14 cellular contexts compared by ENCODE assay signal in the genomic region with DNA sequence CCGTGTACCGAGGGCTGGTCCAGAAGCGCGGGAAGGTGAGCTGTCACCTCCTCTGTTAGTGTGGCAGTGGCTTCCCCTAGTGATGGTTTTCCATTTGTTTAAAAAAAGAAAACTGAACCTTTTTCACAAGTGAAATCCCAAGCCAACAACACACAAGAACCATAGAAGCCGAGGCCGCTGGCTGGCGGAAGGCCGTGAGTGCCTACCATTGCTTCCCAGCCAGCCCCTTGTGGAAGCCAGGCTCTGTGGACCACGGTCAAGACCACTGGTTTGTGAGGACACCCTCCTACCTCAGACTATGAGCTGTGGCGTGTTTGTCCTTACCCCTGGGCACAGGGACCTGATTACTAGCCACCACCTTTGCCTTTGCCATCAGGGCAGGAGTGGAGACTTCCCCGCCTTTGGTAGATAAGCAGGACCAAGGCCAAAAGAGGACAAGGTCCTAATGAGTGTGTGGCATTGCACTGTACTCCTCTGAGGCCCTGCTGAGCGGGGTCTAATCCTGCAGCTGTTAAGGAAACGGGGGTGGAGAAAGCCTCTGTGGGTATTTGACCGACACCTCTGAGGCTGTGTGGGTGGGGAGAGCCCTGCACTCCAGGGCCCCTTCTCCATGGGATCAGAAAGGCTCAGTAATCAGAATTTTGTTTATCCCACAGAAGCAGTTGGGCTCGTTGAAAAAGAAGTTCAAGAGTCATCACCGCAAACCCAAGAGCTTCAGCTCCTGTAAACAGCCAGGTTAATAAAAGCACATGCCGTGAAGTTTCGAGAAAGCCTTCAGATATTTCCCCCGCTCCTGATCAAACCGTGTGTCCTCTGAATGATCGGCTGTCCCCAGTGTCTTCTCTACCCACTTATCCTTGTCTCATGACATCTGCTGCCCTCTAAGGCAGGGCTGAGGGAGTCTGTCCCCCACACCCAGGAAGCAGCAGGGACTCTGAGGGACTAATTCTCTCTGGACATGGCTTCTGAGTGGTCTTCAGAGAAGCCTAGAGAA. TPM values are rescaled to one million over a fixed set of nuclear protein-coding genes. Genes with fewer than 3 reads are reported as not detected.
A peak's percentile ranks its signal among the peaks of the same experiment; 100 is the strongest.
DNase-seq lines count a peak whose midpoint lies in the region; ATAC-seq, FAIRE-seq and TF ChIP-seq lines count a peak whose summit lies in the region.
"Had no signal": no experiment of that assay in that cellular context is flagged by ENCODE, and none has a peak within 500 bp of the region (broad histone marks: within the 10 kb centered on the region; RNA-seq: fewer than 3 reads in every experiment).

No MANE protein-coding gene starts in this region.

- no peak overlapping the region for H2BK15ac ChIP-seq in H1 (ENCODE audit: low read length)

- no peak overlapping the region for H3K4ac ChIP-seq in H1 (replicated peaks; ENCODE audit: insufficient read length, low read depth, low read length)

- H3K27me3 ChIP-seq in H1 (replicated peaks in 1 of 4; ENCODE audit: control insufficient read depth in 3 of 4, extremely low read depth in 1 of 4, insufficient read depth in 3 of 4, low read length in 3 of 4): no peaks in the 10 kb centered on the region
- no peaks in the 10 kb centered on the region for H3K27me3 ChIP-seq in uterus
- H3K27me3 ChIP-seq: gastrocnemius medialis had no signal

- 91% methylated on average over 21 of the region's 21 CpGs; no CpG with 5 or more reads in 1 of the 2 experiments for WGBS in H1 (ENCODE audit: extremely low coverage in 1 of 2, insufficient coverage in 1 of 2, insufficient read length in 1 of 2, insufficient replicate concordance in 2 of 2, low coverage in 1 of 2, low lambda C conversion rate in 2 of 2, missing lambda C conversion rate in 1 of 2), 2 experiments

- H3K4me1 ChIP-seq in H1 (replicated peaks in 1 of 4; ENCODE audit: control insufficient read depth in 3 of 4, insufficient read depth in 4 of 4, low read length in 3 of 4) (peaks cover 0 to 8% (median 3%) of the 10 kb centered on the region in 4 experiments; a peak in 4 of 7 replicates), uterus (peaks cover 0 to 5% of the 10 kb centered on the region in 2 donors)

- H4K5ac ChIP-seq in H1 (ENCODE audit: insufficient read length, low read depth, low read length): no peak overlapping the region

- no peak overlapping the region for H3K4me3 Mint-ChIP-seq in activated T-cell treated with anti-CD3 and anti-CD28 coated beads, Interleukin-2, amount 50 U/mL, for 24 hours
- no peak overlapping the region for H3K4me3 Mint-ChIP-seq in WTC11
- H3K4me3 Mint-ChIP-seq in stimulated activated effector memory CD8-positive, alpha-beta T cell treated with anti-CD3 and anti-CD28 coated beads, Interleukin-12 subunit alpha, Interleukin-12 subunit beta, amount 100 ng/mL, for 72 hours: no peak overlapping the region

- ATAC-seq in WTC11: no peak
- ATAC-seq in stimulated activated effector memory CD8-positive, alpha-beta T cell treated with anti-CD3 and anti-CD28 coated beads, Interleukin-12 subunit alpha, Interleukin-12 subunit beta, amount 100 ng/mL, for 72 hours: no peak
- no peak for ATAC-seq in GM21619 (IDR thresholded peaks at IDR 0.05; ENCODE audit: unreplicated experiment)
- ATAC-seq: gastrocnemius medialis had no signal

- no peak overlapping the region for H3K56ac ChIP-seq in H1 (replicated peaks; ENCODE audit: insufficient read length, low read depth, low read length)

- no peak overlapping the region for H3K4me2 ChIP-seq in H1 (ENCODE audit: insufficient read depth in 1 of 2, low read depth in 2 of 2, low read length in 2 of 2)

- H3K9ac ChIP-seq in H1 (replicated peaks in 1 of 4; ENCODE audit: extremely low read depth in 1 of 4, low read depth in 3 of 4, low read length in 3 of 4): no peak overlapping the region

- H3K4me3 ChIP-seq in H1 (ENCODE audit: extremely low read depth in 1 of 4, insufficient read depth in 2 of 4, low read depth in 3 of 4, low read length in 4 of 4): no peak overlapping the region
- H3K4me3 ChIP-seq in uterus: no peak overlapping the region
- H3K4me3 ChIP-seq: gastrocnemius medialis had no signal

- TF ChIP-seq CTCF in WTC11 (IDR thresholded peaks at IDR 0.05) (no peak), H1 (IDR thresholded peaks at IDR 0.05; ENCODE audit: control extremely low read depth in 1 of 3, insufficient read depth in 1 of 3, low read depth in 1 of 3, low read length in 3 of 3) (no peak), uterus (IDR thresholded peaks at IDR 0.05) (no peak)

- peaks cover 18 to 19% of the 10 kb centered on the region in 2 experiments for H4K20me1 ChIP-seq in H1 (replicated peaks in 1 of 2; ENCODE audit: control insufficient read depth in 1 of 2, insufficient read depth in 2 of 2, low read length in 2 of 2)

- H2BK5ac ChIP-seq in H1 (ENCODE audit: low read depth, low read length): no peak overlapping the region

- H3K23me2 ChIP-seq in H1 (ENCODE audit: low read depth, low read length): peaks cover 2% of the 10 kb centered on the region; the same call in 1 of the 2 replicates

- no peak overlapping the region for H2BK20ac ChIP-seq in H1 (ENCODE audit: low read length)

- DNase-seq in activated T-cell treated with anti-CD3 and anti-CD28 coated beads, Interleukin-2, amount 50 U/mL, for 24 hours: no peak
- DNase-seq in activated T-cell treated with anti-CD3 and anti-CD28 coated beads, Interleukin-2, amount 50 U/mL, for 1 hour: no peak
- DNase-seq in WTC11 (ENCODE audit: low spot score) (no peak), H1 (ENCODE audit: low read depth in 1 of 2, low spot score in 2 of 2) (no peak), uterus (no peak), NCI-H2107 treated with DMSO at 0.1 percent for 48 hours (lab: John Stamatoyannopoulos, UW; ENCODE audit: unreplicated experiment) (no peak)
- no peak for DNase-seq in stimulated activated effector memory CD8-positive, alpha-beta T cell treated with anti-CD3 and anti-CD28 coated beads, Interleukin-12 subunit alpha, Interleukin-12 subunit beta, amount 100 ng/mL, for 72 hours (ENCODE audit: low spot score in 2 of 2)
- DNase-seq: activated effector memory CD4-positive, alpha-beta T cell treated with anti-CD3 and anti-CD28 coated beads, Interleukin-2, amount 50 U/mL, for 16 hours; gastrocnemius medialis; HCEC 1CT; kidney glomerular epithelial cell; NCI-H146; NCI-H774 had no signal

- H3K27me3 Mint-ChIP-seq in activated T-cell treated with anti-CD3 and anti-CD28 coated beads, Interleukin-2, amount 50 U/mL, for 24 hours: no peaks in the 10 kb centered on the region
- H3K27me3 Mint-ChIP-seq in WTC11 (ENCODE audit: low read depth): no peaks in the 10 kb centered on the region

- CTCF ChIA-PET in WTC11 (lab: Charles Lee) (interaction anchor here (1.2 kb wide), 1 partner anchor 18 kb away, joined by 7 read pairs; no protein-coding TSS in a partner anchor), H1 (lab: Charles Lee; ENCODE audit: partially characterized antibody) (interaction anchor here (0.8 to 8.2 kb wide), 13 partner anchors 10 to 174 kb away, joined by 3 to 90 read pairs (median 9); a partner anchor contains a TSS)

- peaks cover 2% of the 10 kb centered on the region; the same call in 1 of the 2 replicates for H3K79me1 ChIP-seq in H1 (ENCODE audit: low read depth, low read length)

- H3K27ac Mint-ChIP-seq in activated T-cell treated with anti-CD3 and anti-CD28 coated beads, Interleukin-2, amount 50 U/mL, for 24 hours: peak overlapping the region; percentile 93
- H3K27ac Mint-ChIP-seq in WTC11: peak overlapping the region; percentile 80; the same call in 1 of the 2 replicates
- peak overlapping the region; percentile 89 for H3K27ac Mint-ChIP-seq in stimulated activated effector memory CD8-positive, alpha-beta T cell treated with anti-CD3 and anti-CD28 coated beads, Interleukin-12 subunit alpha, Interleukin-12 subunit beta, amount 100 ng/mL, for 72 hours

- no peak; a peak in 1 of 3 replicates for TF ChIP-seq POLR2A in H1 (IDR thresholded peaks at IDR 0.05; ENCODE audit: control extremely low read depth in 1 of 2, low read depth in 2 of 2, low read length in 2 of 2)
- TF ChIP-seq POLR2A in uterus (IDR thresholded peaks at IDR 0.05): no peak

- no peak overlapping the region for H3K18ac ChIP-seq in H1 (ENCODE audit: extremely low read depth, low read length)

- peaks cover 90% of the 10 kb centered on the region for H3K36me3 Mint-ChIP-seq in activated T-cell treated with anti-CD3 and anti-CD28 coated beads, Interleukin-2, amount 50 U/mL, for 24 hours (ENCODE audit: low read depth)
- peaks cover 55% of the 10 kb centered on the region for H3K36me3 Mint-ChIP-seq in WTC11
- H3K36me3 Mint-ChIP-seq in stimulated activated effector memory CD8-positive, alpha-beta T cell treated with anti-CD3 and anti-CD28 coated beads, Interleukin-12 subunit alpha, Interleukin-12 subunit beta, amount 100 ng/mL, for 72 hours: peaks cover 98% of the 10 kb centered on the region

- no peak overlapping the region for H3K23ac ChIP-seq in H1 (ENCODE audit: insufficient read length)

- POLR2A ChIA-PET in WTC11 (lab: Charles Lee): no interaction called here
- POLR2A ChIA-PET in H1 (lab: Charles Lee; ENCODE audit: partially characterized antibody): interaction anchor here (1.0 to 16.1 kb wide), 3 partner anchors 11 to 78 kb away, joined by 3 to 461 read pairs (median 303); a partner anchor contains a TSS

- FAIRE-seq in H1 (lab: Jason Lieb, UNC): no peak

- intact Hi-C loops in uterus (cut with DNase I; ENCODE audit: low total_unique reads): no loop called here

- no peak overlapping the region for H3K14ac ChIP-seq in H1 (ENCODE audit: insufficient read length)

- H3K27ac ChIP-seq in H1 (ENCODE audit: low read depth, low read length): no peak overlapping the region
- H3K27ac ChIP-seq in uterus: no peak overlapping the region
- H3K27ac ChIP-seq: gastrocnemius medialis had no signal

- H4K91ac ChIP-seq in H1 (replicated peaks; ENCODE audit: insufficient read length, low read length): no peak overlapping the region

- H3K79me2 ChIP-seq in H1 (ENCODE audit: control insufficient read depth in 1 of 2, insufficient read depth in 2 of 2, low read length in 2 of 2): peaks cover 0 to 16% of the 10 kb centered on the region in 2 experiments; a peak in 2 of 4 replicates

- no peak for TF ChIP-seq EP300 in H1 (IDR thresholded peaks at IDR 0.05; ENCODE audit: borderline replicate concordance in 1 of 2, low read depth in 2 of 2, low read length in 2 of 2)

- no peaks in the 10 kb centered on the region for H3K9me3 Mint-ChIP-seq in activated T-cell treated with anti-CD3 and anti-CD28 coated beads, Interleukin-2, amount 50 U/mL, for 24 hours
- no peaks in the 10 kb centered on the region for H3K9me3 Mint-ChIP-seq in WTC11
- H3K9me3 Mint-ChIP-seq in stimulated activated effector memory CD8-positive, alpha-beta T cell treated with anti-CD3 and anti-CD28 coated beads, Interleukin-12 subunit alpha, Interleukin-12 subunit beta, amount 100 ng/mL, for 72 hours: no peaks in the 10 kb centered on the region

- no peak overlapping the region for H2AK5ac ChIP-seq in H1 (ENCODE audit: low read depth, low read length)

- H2AFZ ChIP-seq in H1 (ENCODE audit: low read length): no peak overlapping the region

- no peak overlapping the region for H2BK12ac ChIP-seq in H1 (ENCODE audit: low read depth, low read length)

- H4K8ac ChIP-seq in H1 (ENCODE audit: extremely low read depth, insufficient read depth, low read length): no peak overlapping the region

- peaks cover 10 to 49% (median 37%) of the 10 kb centered on the region in 4 experiments for H3K36me3 ChIP-seq in H1 (ENCODE audit: control insufficient read depth in 2 of 4, insufficient read depth in 4 of 4, low read length in 3 of 4)
- H3K36me3 ChIP-seq in uterus: no peaks in the 10 kb centered on the region

- H3K4me1 Mint-ChIP-seq in activated T-cell treated with anti-CD3 and anti-CD28 coated beads, Interleukin-2, amount 50 U/mL, for 24 hours (ENCODE audit: low read depth): peaks cover 51% of the 10 kb centered on the region
- H3K4me1 Mint-ChIP-seq in WTC11: peaks cover 9% of the 10 kb centered on the region
- H3K4me1 Mint-ChIP-seq in stimulated activated effector memory CD8-positive, alpha-beta T cell treated with anti-CD3 and anti-CD28 coated beads, Interleukin-12 subunit alpha, Interleukin-12 subunit beta, amount 100 ng/mL, for 72 hours: peaks cover 80% of the 10 kb centered on the region

- no peak overlapping the region for H2BK120ac ChIP-seq in H1 (replicated peaks; ENCODE audit: low read depth, low read length)

- no peak for TF ChIP-seq RAD21 in H1 (IDR thresholded peaks at IDR 0.05 in 1 of 2, conservative IDR thresholded peaks at IDR 0.05 in 1 of 2; ENCODE audit: low read depth in 2 of 2, low read length in 2 of 2)

- H3K9me3 ChIP-seq in H1 (ENCODE audit: insufficient read depth in 2 of 2, low read depth in 1 of 2, low read length in 1 of 2): no peaks in the 10 kb centered on the region
- no peaks in the 10 kb centered on the region for H3K9me3 ChIP-seq in uterus
- H3K9me3 ChIP-seq: gastrocnemius medialis had no signal

RNA-seq across cellular contexts. Expression of a gene that starts 4.3 kb away (rescaled TPM):
- 26.3 to 33.3 TPM (median 28.8 TPM) in 3 replicates for total RNA-seq in WTC11 (2021)
- total RNA-seq in H1 (2021; fragmentation: NEBNext Ultra II Directional; extraction: Animal tissue kit (Norgen Biotek cat#: 25700)): 36.6 and 42.1 TPM in 2 replicates
- 37.7 and 54.4 TPM in 2 replicates for polyA plus RNA-seq in H1 (2011; rRNA removed)
- 55.5 TPM for polyA plus RNA-seq in H1 (2011; cell fraction: cytosol; rRNA removed)
- polyA plus RNA-seq in H1 (2011; cell fraction: nucleus; rRNA removed): 45.1 TPM
- polyA plus RNA-seq in H1 (2012, experiment 1 of 2): 47.7 to 62.2 TPM (median 55.5 TPM) in 4 replicates
- polyA plus RNA-seq in H1 (2012, experiment 2 of 2): 29.1 TPM
- polyA plus RNA-seq in H1 (2013, experiment 1 of 2): 39.1 TPM
- 40.7 TPM for polyA plus RNA-seq in H1 (2013, experiment 2 of 2)
- polyA minus RNA-seq in H1 (2011; rRNA and poly(A)+ RNA removed): 6.6 and 9.0 TPM in 2 replicates
- 24.4 TPM for polyA minus RNA-seq in H1 (2011; cell fraction: cytosol; rRNA and poly(A)+ RNA removed)
- 13.3 TPM for polyA minus RNA-seq in H1 (2011; cell fraction: nucleus; rRNA and poly(A)+ RNA removed)
- total RNA-seq in uterus: 10 to 100 TPM in 1 of 4 donors, 1 to 10 TPM in 1, under 1 TPM in 1, not detected in 1; 0.51 to 15.3 (median 5.9) TPM

RNA-seq across cellular contexts. Expression of a gene that starts 4.4 kb away (rescaled TPM):
- 33.3 to 36.4 TPM (median 35.6 TPM) in 3 replicates for total RNA-seq in WTC11 (2021)
- 39.6 and 43.1 TPM in 2 replicates for total RNA-seq in H1 (2021; fragmentation: NEBNext Ultra II Directional; extraction: Animal tissue kit (Norgen Biotek cat#: 25700))
- polyA plus RNA-seq in H1 (2011; rRNA removed): 35.4 and 44.7 TPM in 2 replicates
- polyA plus RNA-seq in H1 (2011; cell fraction: cytosol; rRNA removed): 40.4 TPM
- polyA plus RNA-seq in H1 (2011; cell fraction: nucleus; rRNA removed): 51.7 TPM
- polyA plus RNA-seq in H1 (2012, experiment 1 of 2): 42.8 to 56.2 TPM (median 50.1 TPM) in 4 replicates
- polyA plus RNA-seq in H1 (2012, experiment 2 of 2): 52.4 TPM
- polyA plus RNA-seq in H1 (2013, experiment 1 of 2): 54.3 TPM
- polyA plus RNA-seq in H1 (2013, experiment 2 of 2): 47.2 TPM
- 20.3 and 32.2 TPM in 2 replicates for polyA minus RNA-seq in H1 (2011; rRNA and poly(A)+ RNA removed)
- polyA minus RNA-seq in H1 (2011; cell fraction: cytosol; rRNA and poly(A)+ RNA removed): 8.1 TPM
- polyA minus RNA-seq in H1 (2011; cell fraction: nucleus; rRNA and poly(A)+ RNA removed): 16.7 TPM
- 10 to 100 TPM; 13.0 to 34.7 (median 24.4) TPM for total RNA-seq in uterus

RNA-seq across cellular contexts. Expression of a gene that starts 12.7 kb away (rescaled TPM):
- total RNA-seq in WTC11 (2021): 2,747 to 3,149 TPM (median 3,142 TPM) in 3 replicates
- 2,578 and 2,633 TPM in 2 replicates for total RNA-seq in H1 (2021; fragmentation: NEBNext Ultra II Directional; extraction: Animal tissue kit (Norgen Biotek cat#: 25700))
- polyA plus RNA-seq in H1 (2011; rRNA removed): 2,379 and 2,783 TPM in 2 replicates
- 4,295 TPM for polyA plus RNA-seq in H1 (2011; cell fraction: cytosol; rRNA removed)
- 2,670 TPM for polyA plus RNA-seq in H1 (2011; cell fraction: nucleus; rRNA removed)
- 3,066 to 3,745 TPM (median 3,674 TPM) in 4 replicates for polyA plus RNA-seq in H1 (2012, experiment 1 of 2)
- 3,198 TPM for polyA plus RNA-seq in H1 (2012, experiment 2 of 2)
- polyA plus RNA-seq in H1 (2013, experiment 1 of 2): 2,222 TPM
- 2,123 TPM for polyA plus RNA-seq in H1 (2013, experiment 2 of 2)
- 2,290 and 2,619 TPM in 2 replicates for polyA minus RNA-seq in H1 (2011; rRNA and poly(A)+ RNA removed)
- 1,007 TPM for polyA minus RNA-seq in H1 (2011; cell fraction: cytosol; rRNA and poly(A)+ RNA removed)
- polyA minus RNA-seq in H1 (2011; cell fraction: nucleus; rRNA and poly(A)+ RNA removed): 995 TPM
- 1,000 to 10,000 TPM; 1,745 to 3,005 (median 2,502) TPM for total RNA-seq in uterus

RNA-seq across cellular contexts. Expression of a gene that starts 12.8 kb away (rescaled TPM):
- total RNA-seq in WTC11 (2021) (51.2 to 59.5 TPM (median 55.3 TPM) in 3 replicates), uterus (10 to 100 TPM in 3 of 4 donors, 1 to 10 TPM in 1; 10.0 to 41.0 (median 30.9) TPM)
- total RNA-seq in H1 (2021; fragmentation: NEBNext Ultra II Directional; extraction: Animal tissue kit (Norgen Biotek cat#: 25700)): 56.4 and 61.8 TPM in 2 replicates
- 68.4 and 105 TPM in 2 replicates for polyA plus RNA-seq in H1 (2011; rRNA removed)
- 88.7 TPM for polyA plus RNA-seq in H1 (2011; cell fraction: cytosol; rRNA removed)
- polyA plus RNA-seq in H1 (2011; cell fraction: nucleus; rRNA removed): 114 TPM
- 42.8 to 66.6 TPM (median 62.2 TPM) in 4 replicates for polyA plus RNA-seq in H1 (2012, experiment 1 of 2)
- polyA plus RNA-seq in H1 (2012, experiment 2 of 2): 63.8 TPM
- polyA plus RNA-seq in H1 (2013, experiment 1 of 2): 47.5 TPM
- polyA plus RNA-seq in H1 (2013, experiment 2 of 2): 46.8 TPM
- 84.7 and 135 TPM in 2 replicates for polyA minus RNA-seq in H1 (2011; rRNA and poly(A)+ RNA removed)
- 38.3 TPM for polyA minus RNA-seq in H1 (2011; cell fraction: cytosol; rRNA and poly(A)+ RNA removed)
- polyA minus RNA-seq in H1 (2011; cell fraction: nucleus; rRNA and poly(A)+ RNA removed): 35.7 TPM

RNA-seq across cellular contexts. Expression of a gene that starts 15.2 kb away (rescaled TPM):
- total RNA-seq in WTC11 (2021) (171 to 173 TPM (median 173 TPM) in 3 replicates), uterus (100 to 1,000 TPM in 2 of 4 donors, 10 to 100 TPM in 2; 74.7 to 262 (median 108) TPM)
- 167 and 182 TPM in 2 replicates for total RNA-seq in H1 (2021; fragmentation: NEBNext Ultra II Directional; extraction: Animal tissue kit (Norgen Biotek cat#: 25700))
- polyA plus RNA-seq in H1 (2011; rRNA removed): 176 and 201 TPM in 2 replicates
- polyA plus RNA-seq in H1 (2011; cell fraction: cytosol; rRNA removed): 154 TPM
- polyA plus RNA-seq in H1 (2011; cell fraction: nucleus; rRNA removed): 157 TPM
- 106 to 169 TPM (median 151 TPM) in 4 replicates for polyA plus RNA-seq in H1 (2012, experiment 1 of 2)
- polyA plus RNA-seq in H1 (2012, experiment 2 of 2): 213 TPM
- 201 TPM for polyA plus RNA-seq in H1 (2013, experiment 1 of 2)
- polyA plus RNA-seq in H1 (2013, experiment 2 of 2): 241 TPM
- polyA minus RNA-seq in H1 (2011; rRNA and poly(A)+ RNA removed): 172 and 179 TPM in 2 replicates
- 105 TPM for polyA minus RNA-seq in H1 (2011; cell fraction: cytosol; rRNA and poly(A)+ RNA removed)
- polyA minus RNA-seq in H1 (2011; cell fraction: nucleus; rRNA and poly(A)+ RNA removed): 58.2 TPM
